In genomic region chr1:31938184-31938975, GRCh38 we compare ENCODE assay signal across 8 cellular contexts. TPM values are rescaled to one million over a fixed set of nuclear protein-coding genes. Genes with fewer than 3 reads are reported as not detected.
DNase-seq lines count a peak whose midpoint lies in the region; ATAC-seq and TF ChIP-seq lines count a peak whose summit lies in the region.

Gene PTP4A2, minus strand, starts transcription at chr1:31938368. Its CDS starts 19,303 bp downstream, at chr1:31919065.

- peak; percentile 3 for TF ChIP-seq CTCF in fibroblast of pulmonary artery (IDR thresholded peaks at IDR 0.05; ENCODE audit: low read length, missing control alignments)

- H3K4me1 ChIP-seq in GM23248 (ENCODE audit: insufficient read depth) = peaks cover 44% of the 10 kb centered on the region

- H3K36me3 ChIP-seq in GM23248 (ENCODE audit: low read depth) = no peaks in the 10 kb centered on the region

- peak within 1 kb of the TSS; percentile 98 for H3K9ac ChIP-seq in GM23248

- no peaks in the 10 kb centered on the region for H3K9me2 ChIP-seq in GM23248 (ENCODE audit: insufficient read depth)

- H3K36me3 Mint-ChIP-seq in natural killer cell treated with Interleukin-12 subunit alpha and Interleukin-12 subunit beta and Interleukin-15 and Interleukin-18, amount 100 ng/mL, for 72 hours = peaks cover 25% of the 10 kb centered on the region
- H3K36me3 Mint-ChIP-seq in stimulated activated naive CD8-positive, alpha-beta T cell treated with anti-CD3 and anti-CD28 coated beads, Interleukin-15, Interleukin-2, amounts not matched to agents 100 ng/mL and 50 ng/mL, for 24 hours (ENCODE audit: low read depth) = peaks cover 39% of the 10 kb centered on the region

- peak within 1 kb of the TSS; percentile 91 for H3K27ac ChIP-seq in GM23248

- H3K4me3 ChIP-seq in GM23248 (peak within 1 kb of the TSS; percentile 96), fibroblast of pulmonary artery (replicated peaks; ENCODE audit: low read depth, low read length) (peak within 1 kb of the TSS; percentile 86)

- no peaks in the 10 kb centered on the region for H3K9me3 Mint-ChIP-seq in natural killer cell treated with Interleukin-12 subunit alpha and Interleukin-12 subunit beta and Interleukin-15 and Interleukin-18, amount 100 ng/mL, for 72 hours
- H3K9me3 Mint-ChIP-seq in stimulated activated naive CD8-positive, alpha-beta T cell treated with anti-CD3 and anti-CD28 coated beads, Interleukin-15, Interleukin-2, amounts not matched to agents 100 ng/mL and 50 ng/mL, for 24 hours = no peaks in the 10 kb centered on the region

- peaks cover 16% of the 10 kb centered on the region for H4K20me1 ChIP-seq in GM23248 (ENCODE audit: insufficient read depth)

- WGBS in GM23248 (ENCODE audit: low coverage in 1 of 2, low lambda C conversion rate in 2 of 2, missing lambda C conversion rate in 2 of 2), 2 experiments = 1% methylated on average over 57 to 64 of the region's 82 CpGs

- peak within 1 kb of the TSS; percentile 93 for H3K4me2 ChIP-seq in GM23248 (ENCODE audit: unreplicated experiment)

- ATAC-seq in natural killer cell treated with Interleukin-12 subunit alpha and Interleukin-12 subunit beta and Interleukin-15 and Interleukin-18, amount 100 ng/mL, for 72 hours = peak; percentile 90 to 92

- peaks cover 56 to 69% of the 10 kb centered on the region in 2 donors for H3K4me1 Mint-ChIP-seq in natural killer cell treated with Interleukin-12 subunit alpha and Interleukin-12 subunit beta and Interleukin-15 and Interleukin-18, amount 100 ng/mL, for 72 hours (ENCODE audit: low read depth in 2 of 2)
- peaks cover 78% of the 10 kb centered on the region for H3K4me1 Mint-ChIP-seq in stimulated activated naive CD8-positive, alpha-beta T cell treated with anti-CD3 and anti-CD28 coated beads, Interleukin-15, Interleukin-2, amounts not matched to agents 100 ng/mL and 50 ng/mL, for 24 hours (ENCODE audit: low read depth)

- H2AFZ ChIP-seq in GM23248 = peak within 1 kb of the TSS; percentile 76

- no peaks in the 10 kb centered on the region for H3K9me3 ChIP-seq in GM23248 (ENCODE audit: low read depth)

- DNase-seq in ELR (ENCODE audit: low read depth) = peak; percentile 96
- peak; percentile 96 for DNase-seq in GM23248
- peak; percentile 89 for DNase-seq in LHCN-M2 (ENCODE audit: low read depth)
- peak; percentile 99 for DNase-seq in RPMI8226
- peak; percentile 80 for DNase-seq in activated effector memory CD4-positive, alpha-beta T cell treated with Interleukin-2 at 50 U/mL for 16 hours
- DNase-seq in fibroblast of pulmonary artery (ENCODE audit: low read depth) = peak; percentile 95
- peak; percentile 97 for DNase-seq in natural killer cell treated with Interleukin-12 subunit alpha and Interleukin-12 subunit beta and Interleukin-15 and Interleukin-18, amount 100 ng/mL, for 72 hours (ENCODE audit: low spot score)

- peak within 1 kb of the TSS; percentile 93 to 97 for H3K27ac Mint-ChIP-seq in natural killer cell treated with Interleukin-12 subunit alpha and Interleukin-12 subunit beta and Interleukin-15 and Interleukin-18, amount 100 ng/mL, for 72 hours
- H3K27ac Mint-ChIP-seq in stimulated activated naive CD8-positive, alpha-beta T cell treated with anti-CD3 and anti-CD28 coated beads, Interleukin-15, Interleukin-2, amounts not matched to agents 100 ng/mL and 50 ng/mL, for 24 hours = peak within 1 kb of the TSS; percentile 95

- H3K79me2 ChIP-seq in GM23248 (ENCODE audit: insufficient read depth) = peaks cover 45% of the 10 kb centered on the region

- H3F3A ChIP-seq in GM23248 (ENCODE audit: insufficient read depth) = peaks cover 56% of the 10 kb centered on the region

- in situ Hi-C loops in GM23248 (cut with MboI) = no loop called here

- H3K4me3 Mint-ChIP-seq in natural killer cell treated with Interleukin-12 subunit alpha and Interleukin-12 subunit beta and Interleukin-15 and Interleukin-18, amount 100 ng/mL, for 72 hours = peak within 1 kb of the TSS; percentile 100
- peak within 1 kb of the TSS; percentile 95 for H3K4me3 Mint-ChIP-seq in stimulated activated naive CD8-positive, alpha-beta T cell treated with anti-CD3 and anti-CD28 coated beads, Interleukin-15, Interleukin-2, amounts not matched to agents 100 ng/mL and 50 ng/mL, for 24 hours

- no peaks in the 10 kb centered on the region for H3K27me3 Mint-ChIP-seq in natural killer cell treated with Interleukin-12 subunit alpha and Interleukin-12 subunit beta and Interleukin-15 and Interleukin-18, amount 100 ng/mL, for 72 hours
- H3K27me3 Mint-ChIP-seq in stimulated activated naive CD8-positive, alpha-beta T cell treated with anti-CD3 and anti-CD28 coated beads, Interleukin-15, Interleukin-2, amounts not matched to agents 100 ng/mL and 50 ng/mL, for 24 hours = no peaks in the 10 kb centered on the region

- H3K27me3 ChIP-seq in GM23248 (replicated peaks; ENCODE audit: insufficient read depth) = no peaks in the 10 kb centered on the region

RNA-seq across cellular contexts. Expression of gene PTP4A2, which starts in this region (rescaled TPM):
- total RNA-seq in GM23248 (2014; rRNA removed; shearing (Covaris generic)) = 379 and 430 TPM in 2 replicates
- polyA plus RNA-seq in GM23248 (2016; fragmentation: Nextera tagmentation; extraction: Ambion mirVana) = 292 and 376 TPM in 2 replicates
- 266 and 303 TPM in 2 replicates for total RNA-seq in LHCN-M2 (2014; rRNA removed)
- 244 TPM for polyA plus RNA-seq in LHCN-M2 (2012)
- total RNA-seq in natural killer cell treated with Interleukin-12 subunit alpha and Interleukin-12 subunit beta and Interleukin-15 and Interleukin-18, amount 100 ng/mL, for 72 hours = 100 to 1,000 TPM; 409 to 770 TPM

Comparison
In these comparisons a context has a peak if more than half of its experiments do, and no peak if none do; other contexts are left out.
1. Peak in every context shown above with its lines: DNase-seq, ATAC-seq, H3K4me3 ChIP-seq and H3K27ac ChIP-seq.